In genomic region chr14:95534299-95535225, GRCh38 we compare ENCODE assay signal across 8 cellular contexts. TPM values are rescaled to one million over a fixed set of nuclear protein-coding genes. Genes with fewer than 3 reads are reported as not detected.
DNase-seq lines count a peak whose midpoint lies in the region; ATAC-seq and TF ChIP-seq lines count a peak whose summit lies in the region.

GLRX5 (plus strand) TSS chr14:95535050; CDS start chr14:95535090, 40 bp downstream.

- H3K9me3 Mint-ChIP-seq in activated naive CD8-positive, alpha-beta T cell treated with anti-CD3 and anti-CD28 coated beads, Interleukin-2, amount 10 ng/mL, durations not matched to agents 7 days and 5 days, result no peaks in the 10 kb centered on the region
- H3K9me3 Mint-ChIP-seq in glutamatergic neuron (ENCODE audit: unreplicated experiment), result no peaks in the 10 kb centered on the region

- H3K4me1 Mint-ChIP-seq in activated naive CD8-positive, alpha-beta T cell treated with anti-CD3 and anti-CD28 coated beads, Interleukin-2, amount 10 ng/mL, durations not matched to agents 7 days and 5 days, result peaks cover 44% of the 10 kb centered on the region
- peaks cover 36% of the 10 kb centered on the region for H3K4me1 Mint-ChIP-seq in glutamatergic neuron (ENCODE audit: low read depth, unreplicated experiment)

- H3K27ac Mint-ChIP-seq in activated naive CD8-positive, alpha-beta T cell treated with anti-CD3 and anti-CD28 coated beads, Interleukin-2, amount 10 ng/mL, durations not matched to agents 7 days and 5 days, result peak within 1 kb of the TSS; percentile 93
- peak within 1 kb of the TSS; percentile 93 for H3K27ac Mint-ChIP-seq in glutamatergic neuron (ENCODE audit: unreplicated experiment)

- H3F3A ChIP-seq in SU-DHL-6 (ENCODE audit: insufficient read depth), result peaks cover 9% of the 10 kb centered on the region

- peaks cover 11% of the 10 kb centered on the region for H3K36me3 Mint-ChIP-seq in activated naive CD8-positive, alpha-beta T cell treated with anti-CD3 and anti-CD28 coated beads, Interleukin-2, amount 10 ng/mL, durations not matched to agents 7 days and 5 days
- H3K36me3 Mint-ChIP-seq in glutamatergic neuron (ENCODE audit: unreplicated experiment), result no peaks in the 10 kb centered on the region

- peak within 1 kb of the TSS; percentile 94 for H3K4me2 ChIP-seq in SU-DHL-6 (ENCODE audit: low read depth, low read length, poor library complexity, severe bottlenecking)
- H3K4me2 ChIP-seq in osteoblast (ENCODE audit: insufficient read depth, low read length), result peak within 1 kb of the TSS; percentile 94

- no peaks in the 10 kb centered on the region for H3K9me2 ChIP-seq in SU-DHL-6 (replicated peaks; ENCODE audit: insufficient read depth, low read length)

- H3K27me3 ChIP-seq in SU-DHL-6 (ENCODE audit: low read length) (no peaks in the 10 kb centered on the region), osteoblast (ENCODE audit: insufficient read depth, low read length) (no peaks in the 10 kb centered on the region), thoracic aorta (replicated peaks; ENCODE audit: insufficient read depth) (no peaks in the 10 kb centered on the region)

- H3K79me2 ChIP-seq in SU-DHL-6 (ENCODE audit: insufficient read depth, low read length) (peaks cover 76% of the 10 kb centered on the region), osteoblast (ENCODE audit: insufficient read depth, low read length) (peaks cover 88% of the 10 kb centered on the region)

- no peaks in the 10 kb centered on the region for H3K27me3 Mint-ChIP-seq in activated naive CD8-positive, alpha-beta T cell treated with anti-CD3 and anti-CD28 coated beads, Interleukin-2, amount 10 ng/mL, durations not matched to agents 7 days and 5 days
- H3K27me3 Mint-ChIP-seq in glutamatergic neuron (ENCODE audit: unreplicated experiment), result peaks cover 5% of the 10 kb centered on the region

- peak within 1 kb of the TSS; percentile 82 for H3K9ac ChIP-seq in SU-DHL-6 (ENCODE audit: low read length)

- no peaks in the 10 kb centered on the region for H4K20me1 ChIP-seq in SU-DHL-6 (ENCODE audit: low read depth, low read length)
- peaks cover 31% of the 10 kb centered on the region for H4K20me1 ChIP-seq in osteoblast (ENCODE audit: insufficient read depth, low read length)

- TF ChIP-seq CTCF in SU-DHL-6 (IDR thresholded peaks at IDR 0.05; ENCODE audit: insufficient read depth, low read length, poor library complexity, severe bottlenecking), result no peak
- peak; percentile 30 for TF ChIP-seq CTCF in glutamatergic neuron (IDR thresholded peaks at IDR 0.05; ENCODE audit: partially characterized antibody, unreplicated experiment)
- TF ChIP-seq CTCF in osteoblast (IDR thresholded peaks at IDR 0.05; ENCODE audit: extremely low read depth, low read depth, low read length), result no peak
- no peak for TF ChIP-seq CTCF in thoracic aorta (IDR thresholded peaks at IDR 0.05)

- TF ChIP-seq POLR2A in GM10847 (IDR thresholded peaks at IDR 0.05; ENCODE audit: extremely low read depth, insufficient read length), result peak; percentile 72

- H3K9me3 ChIP-seq in SU-DHL-6 (ENCODE audit: insufficient read depth, low read length) (no peaks in the 10 kb centered on the region), osteoblast (ENCODE audit: low read depth, low read length) (no peaks in the 10 kb centered on the region), thoracic aorta (no peaks in the 10 kb centered on the region)

- peak within 1 kb of the TSS; percentile 96 for H3K4me3 Mint-ChIP-seq in activated naive CD8-positive, alpha-beta T cell treated with anti-CD3 and anti-CD28 coated beads, Interleukin-2, amount 10 ng/mL, durations not matched to agents 7 days and 5 days
- peak within 1 kb of the TSS; percentile 94 for H3K4me3 Mint-ChIP-seq in glutamatergic neuron (ENCODE audit: unreplicated experiment)

- H2AFZ ChIP-seq in SU-DHL-6 (ENCODE audit: low read depth, low read length, severe bottlenecking) (no peak within 1 kb of the TSS), osteoblast (ENCODE audit: low read length) (peak within 1 kb of the TSS; percentile 77)

- POLR2A ChIA-PET in activated naive CD8-positive, alpha-beta T cell treated with anti-CD3 and anti-CD28 coated beads, Interleukin-2, amount 10 ng/mL, durations not matched to agents 7 days and 5 days (lab: Charles Lee), result interaction anchor here (0.7 to 4.9 kb wide), 8 partner anchors 11 to 1924 kb away, joined by 3 to 70 read pairs (median 4); partner anchors contain the start of gene SYNE3

- 0 out of 2 replicates have a peak, but pooled peaks cover 3% of the 10 kb centered on the region for H3K36me3 ChIP-seq in SU-DHL-6 (ENCODE audit: low read length)
- H3K36me3 ChIP-seq in osteoblast (ENCODE audit: insufficient read depth, low read length), result no peaks in the 10 kb centered on the region
- H3K36me3 ChIP-seq in thoracic aorta, result no peaks in the 10 kb centered on the region

- ATAC-seq in HG02678 (IDR thresholded peaks at IDR 0.05; ENCODE audit: unreplicated experiment) (peak; percentile 90), thoracic aorta (ENCODE audit: insufficient number of reproducible peaks, low FRiP score, low read depth) (peak; percentile 99)
- ATAC-seq in activated naive CD8-positive, alpha-beta T cell treated with anti-CD3 and anti-CD28 coated beads, Interleukin-2, amount 10 ng/mL, durations not matched to agents 7 days and 5 days (ENCODE audit: low read depth), result peak; percentile 93

- peak; percentile 100 for DNase-seq in NCI-H128 (lab: John Stamatoyannopoulos, UW; ENCODE audit: unreplicated experiment)
- peak; percentile 97 for DNase-seq in activated naive CD8-positive, alpha-beta T cell treated with anti-CD3 and anti-CD28 coated beads, Interleukin-2, amount 10 ng/mL, durations not matched to agents 7 days and 5 days
- peak; percentile 96 for DNase-seq in glutamatergic neuron
- DNase-seq in osteoblast (ENCODE audit: insufficient read length, low spot score, missing footprints), result peak; percentile 100
- peak; percentile 99 for DNase-seq in thoracic aorta (ENCODE audit: low spot score)

- peak within 1 kb of the TSS; percentile 97 for H3K4me3 ChIP-seq in SU-DHL-6 (ENCODE audit: insufficient read depth, low read length, poor library complexity, severe bottlenecking)
- H3K4me3 ChIP-seq in osteoblast (ENCODE audit: insufficient read depth, low read length), result peak within 1 kb of the TSS; percentile 81
- H3K4me3 ChIP-seq in thoracic aorta, result peak within 1 kb of the TSS; percentile 95

- H3K27ac ChIP-seq in SU-DHL-6 (ENCODE audit: low read depth, low read length) (peak within 1 kb of the TSS; percentile 77), osteoblast (ENCODE audit: low read depth, low read length) (peak within 1 kb of the TSS; percentile 94), thoracic aorta (peak within 1 kb of the TSS; percentile 81 to 82)

- H3K4me1 ChIP-seq in osteoblast (ENCODE audit: insufficient read depth, low read length) (peaks cover 50% of the 10 kb centered on the region), thoracic aorta (ENCODE audit: control insufficient read depth in 1 of 2, low read depth in 2 of 2) (peaks cover 51 to 64% of the 10 kb centered on the region in 2 donors)

RNA-seq across cellular contexts. Expression of gene GLRX5, which starts in this region (rescaled TPM):
- total RNA-seq in activated naive CD8-positive, alpha-beta T cell treated with anti-CD3 and anti-CD28 coated beads, Interleukin-2, amount 10 ng/mL, durations not matched to agents 7 days and 5 days, result 10 to 100 TPM; 33.8 to 34.7 TPM
- total RNA-seq in glutamatergic neuron (ENCODE audit: unreplicated experiment) (38.9 TPM), osteoblast (19.9 and 22.7 TPM in 2 replicates), thoracic aorta (10 to 100 TPM; 19.6 to 22.9 TPM)

Comparison
In these comparisons a context has a peak if more than half of its experiments do, and no peak if none do; other contexts are left out.
1. Peak in every context shown above with its lines: DNase-seq, ATAC-seq, H3K4me3 ChIP-seq and H3K27ac ChIP-seq.